In genomic region chr18:36186461-36187137, GRCh38 we compare ENCODE assay signal across 8 cellular contexts. TPM values are rescaled to one million over a fixed set of nuclear protein-coding genes. Genes with fewer than 3 reads are reported as not detected.
A peak's percentile ranks its signal among the peaks of the same experiment; 100 is the strongest.
DNase-seq lines count a peak whose midpoint lies in the region; ATAC-seq and TF ChIP-seq lines count a peak whose summit lies in the region.

No MANE protein-coding gene starts in this region.

- H3K9ac ChIP-seq in rectal smooth muscle tissue (ENCODE audit: low read length) = peak overlapping the region; percentile 29

- H3K27ac Mint-ChIP-seq in CD8-positive, alpha-beta memory T cell = peak overlapping the region in 2 of 8 donors; percentile 44 to 90
- H3K27ac Mint-ChIP-seq in activated CD8-positive, alpha-beta memory T cell treated with anti-CD3 and anti-CD28 coated beads, Interleukin-2, amount 10 ng/mL, durations not matched to agents 7 days and 5 days = no peak overlapping the region

- no peaks in the 10 kb centered on the region for H3K36me3 Mint-ChIP-seq in CD8-positive, alpha-beta memory T cell
- no peaks in the 10 kb centered on the region for H3K36me3 Mint-ChIP-seq in activated CD8-positive, alpha-beta memory T cell treated with anti-CD3 and anti-CD28 coated beads, Interleukin-2, amount 10 ng/mL, durations not matched to agents 7 days and 5 days

- ATAC-seq in HG03175 (IDR thresholded peaks at IDR 0.05; ENCODE audit: unreplicated experiment) (peak; percentile 8), heart right ventricle (peak; percentile 40 to 75 (median 53))
- peak; percentile 32 for ATAC-seq in activated CD8-positive, alpha-beta memory T cell treated with anti-CD3 and anti-CD28 coated beads, Interleukin-2, amount 10 ng/mL, durations not matched to agents 7 days and 5 days

- H3K27me3 Mint-ChIP-seq in CD8-positive, alpha-beta memory T cell = peaks cover 20 to 30% of the 10 kb centered on the region in 2 donors
- peaks cover 25% of the 10 kb centered on the region for H3K27me3 Mint-ChIP-seq in activated CD8-positive, alpha-beta memory T cell treated with anti-CD3 and anti-CD28 coated beads, Interleukin-2, amount 10 ng/mL, durations not matched to agents 7 days and 5 days

- no peak for TF ChIP-seq CTCF in heart right ventricle (IDR thresholded peaks at IDR 0.05)

- POLR2A ChIA-PET in CD8-positive, alpha-beta memory T cell (lab: Charles Lee) = no interaction called here

- intact Hi-C loops in heart right ventricle (cut with DNase I) = loop anchor here in 3 of 10 donors (10.0 kb wide), 1 partner anchor 98 kb away; no protein-coding TSS in a partner anchor

- H3K27me3 ChIP-seq in CD8-positive, alpha-beta memory T cell (ENCODE audit: insufficient read depth, low read length, poor library complexity, severe bottlenecking) = no peaks in the 10 kb centered on the region
- H3K27me3 ChIP-seq in heart right ventricle (peaks cover 0 to 13% (median 0%) of the 10 kb centered on the region in 7 donors), rectal smooth muscle tissue (ENCODE audit: control insufficient read depth, insufficient read depth, low read length) (no peaks in the 10 kb centered on the region)

- peak overlapping the region; percentile 43 for H3K27ac ChIP-seq in CD8-positive, alpha-beta memory T cell (ENCODE audit: low read depth, low read length)
- H3K27ac ChIP-seq in heart right ventricle (peak overlapping the region in 4 of 10 donors; percentile 32 to 48 (median 38)), rectal smooth muscle tissue (ENCODE audit: low read depth, low read length) (no peak overlapping the region)

- peak in 2 of 5 donors; percentile 10 to 47 for DNase-seq in CD8-positive, alpha-beta memory T cell
- peak; percentile 51 for DNase-seq in activated CD8-positive, alpha-beta memory T cell treated with anti-CD3 and anti-CD28 coated beads, Interleukin-2, amount 10 ng/mL, durations not matched to agents 7 days and 5 days
- DNase-seq in heart right ventricle (peak; percentile 36 to 45), NCI-H2029 treated with DMSO at 0.1 percent for 48 hours (lab: John Stamatoyannopoulos, UW) (no peak), G401 (ENCODE audit: low spot score) (no peak), activated gamma-delta T cell treated with Interleukin-2 at 50 U/mL for 16 hours (no peak)

- peaks cover 9 to 24% (median 10%) of the 10 kb centered on the region in 3 donors for H3K4me1 Mint-ChIP-seq in CD8-positive, alpha-beta memory T cell
- peaks cover 14% of the 10 kb centered on the region for H3K4me1 Mint-ChIP-seq in activated CD8-positive, alpha-beta memory T cell treated with anti-CD3 and anti-CD28 coated beads, Interleukin-2, amount 10 ng/mL, durations not matched to agents 7 days and 5 days

- no peaks in the 10 kb centered on the region for H3K36me3 ChIP-seq in CD8-positive, alpha-beta memory T cell (ENCODE audit: insufficient read depth, low read length)
- no peaks in the 10 kb centered on the region for H3K36me3 ChIP-seq in heart right ventricle
- no peaks in the 10 kb centered on the region for H3K36me3 ChIP-seq in rectal smooth muscle tissue (ENCODE audit: control insufficient read depth, insufficient read depth, low read length)

- H3K4me1 ChIP-seq in CD8-positive, alpha-beta memory T cell (ENCODE audit: insufficient read depth, low read length) = peaks cover 7% of the 10 kb centered on the region
- H3K4me1 ChIP-seq in heart right ventricle = peaks cover 0 to 27% (median 12%) of the 10 kb centered on the region in 9 donors
- peaks cover 2% of the 10 kb centered on the region for H3K4me1 ChIP-seq in rectal smooth muscle tissue (ENCODE audit: control insufficient read depth, insufficient read depth, low read length)

- H3K9me3 Mint-ChIP-seq in CD8-positive, alpha-beta memory T cell = no peaks in the 10 kb centered on the region
- H3K9me3 Mint-ChIP-seq in activated CD8-positive, alpha-beta memory T cell treated with anti-CD3 and anti-CD28 coated beads, Interleukin-2, amount 10 ng/mL, durations not matched to agents 7 days and 5 days (ENCODE audit: low read depth) = no peaks in the 10 kb centered on the region

- in situ Hi-C loops in G401 (cut with HindIII; ENCODE audit: low sequenced_read_pairs) = no loop called here

- H3K4me3 Mint-ChIP-seq in CD8-positive, alpha-beta memory T cell = peak overlapping the region; percentile 74 to 92 (median 83)
- H3K4me3 Mint-ChIP-seq in activated CD8-positive, alpha-beta memory T cell treated with anti-CD3 and anti-CD28 coated beads, Interleukin-2, amount 10 ng/mL, durations not matched to agents 7 days and 5 days = peak overlapping the region; percentile 71

- no peaks in the 10 kb centered on the region for H3K9me3 ChIP-seq in CD8-positive, alpha-beta memory T cell (ENCODE audit: low read length)
- no peaks in the 10 kb centered on the region for H3K9me3 ChIP-seq in heart right ventricle

- CTCF ChIA-PET in CD8-positive, alpha-beta memory T cell (lab: Charles Lee) = interaction anchor here (1.0 kb wide), 1 partner anchor 98 kb away, joined by 3 read pairs; no protein-coding TSS in a partner anchor
- CTCF ChIA-PET in activated CD8-positive, alpha-beta memory T cell treated with anti-CD3 and anti-CD28 coated beads, Interleukin-2, amount 10 ng/mL, durations not matched to agents 7 days and 5 days (lab: Charles Lee) = no interaction called here

- H3K4me3 ChIP-seq in CD8-positive, alpha-beta memory T cell (ENCODE audit: low read length) = peak overlapping the region; percentile 75
- H3K4me3 ChIP-seq in heart right ventricle (peak overlapping the region; percentile 52 to 81 (median 74)), rectal smooth muscle tissue (ENCODE audit: low read length) (peak overlapping the region; percentile 77)

- 11 to 12% methylated on average over 42 of the region's 42 CpGs for WGBS in heart right ventricle, 2 donors

RNA-seq across cellular contexts. Expression of gene MOCOS, which starts 0.7 kb away (rescaled TPM):
- total RNA-seq in CD8-positive, alpha-beta memory T cell = under 1 TPM; 0.04 to 0.13 TPM
- polyA plus RNA-seq in CD8-positive, alpha-beta memory T cell = 0.07 TPM
- total RNA-seq in activated CD8-positive, alpha-beta memory T cell treated with anti-CD3 and anti-CD28 coated beads, Interleukin-2, amount 10 ng/mL, durations not matched to agents 7 days and 5 days = under 1 TPM; 0.40 to 0.64 TPM
- under 1 TPM; 0.06 to 0.74 (median 0.27) TPM for total RNA-seq in heart right ventricle
- under 1 TPM; 0.28 to 0.95 TPM for polyA plus RNA-seq in heart right ventricle
- total RNA-seq in G401 (2014; rRNA removed; shearing (Covaris generic)) = not detected in 2 replicates

RNA-seq across cellular contexts. Expression of gene ELP2, which starts 56.9 kb away (rescaled TPM):
- 10 to 100 TPM; 85.8 to 89.6 TPM for total RNA-seq in CD8-positive, alpha-beta memory T cell
- 64.1 TPM for polyA plus RNA-seq in CD8-positive, alpha-beta memory T cell
- total RNA-seq in activated CD8-positive, alpha-beta memory T cell treated with anti-CD3 and anti-CD28 coated beads, Interleukin-2, amount 10 ng/mL, durations not matched to agents 7 days and 5 days = 10 to 100 TPM; 58.8 to 67.6 TPM
- 10 to 100 TPM; 41.9 to 64.2 (median 57.9) TPM for total RNA-seq in heart right ventricle
- 10 to 100 TPM; 33.7 to 69.2 TPM for polyA plus RNA-seq in heart right ventricle
- total RNA-seq in G401 (2014; rRNA removed; shearing (Covaris generic)) = 70.3 and 96.4 TPM in 2 replicates

RNA-seq across cellular contexts. Expression of gene SLC39A6, which starts 57.5 kb away (rescaled TPM):
- total RNA-seq in CD8-positive, alpha-beta memory T cell = 10 to 100 TPM; 43.8 to 44.8 TPM
- 33.1 TPM for polyA plus RNA-seq in CD8-positive, alpha-beta memory T cell
- total RNA-seq in activated CD8-positive, alpha-beta memory T cell treated with anti-CD3 and anti-CD28 coated beads, Interleukin-2, amount 10 ng/mL, durations not matched to agents 7 days and 5 days = 10 to 100 TPM; 19.3 to 29.4 TPM
- total RNA-seq in heart right ventricle = 10 to 100 TPM; 10.8 to 18.4 (median 13.3) TPM
- 10 to 100 TPM in 1 of 2 donors, 1 to 10 TPM in 1; 3.5 to 12.1 TPM for polyA plus RNA-seq in heart right ventricle
- 53.5 and 69.7 TPM in 2 replicates for total RNA-seq in G401 (2014; rRNA removed; shearing (Covaris generic))

Comparison
In these comparisons a context has a peak if more than half of its experiments do, and no peak if none do; other contexts are left out.
1. DNase-seq: peak in activated CD8-positive, alpha-beta memory T cell treated with anti-CD3 and anti-CD28 coated beads, Interleukin-2, amount 10 ng/mL, durations not matched to agents 7 days and 5 days (single experiment) and heart right ventricle (2 of 2); none in NCI-H2029 treated with DMSO at 0.1 percent for 48 hours (single experiment), G401 (single experiment) and activated gamma-delta T cell treated with Interleukin-2 at 50 U/mL for 16 hours (single experiment).
2. Peak in every context shown above with its lines, with median percentiles within 50 percentile points of each other: H3K4me3 ChIP-seq and ATAC-seq.